14 cellular contexts compared by ENCODE assay signal in genomic region chr5:116815081-116815480, GRCh38.
DNase-seq lines count a peak whose midpoint lies in the region; ATAC-seq, FAIRE-seq and TF ChIP-seq lines count a peak whose summit lies in the region.
"Had no signal": no experiment of that assay in that cellular context is flagged by ENCODE, and none has a peak within 500 bp of the region (broad histone marks: within the 10 kb centered on the region; RNA-seq: fewer than 3 reads in every experiment).

No MANE protein-coding gene starts in this region.

- no peaks in the 10 kb centered on the region for H3K79me2 ChIP-seq in neural progenitor cell (ENCODE audit: low read depth)

- WGBS in endodermal cell (ENCODE audit: insufficient coverage in 1 of 2, insufficient read length in 1 of 2), 2 experiments, result 68% methylated on average over 3 of the region's 3 CpGs; no CpG with 5 or more reads in 1 of the 2 experiments
- 78 to 83% methylated on average over 3 of the region's 3 CpGs for WGBS in esophagus squamous epithelium, 2 donors

- H3K36me3 Mint-ChIP-seq in endodermal cell (ENCODE audit: low read depth), result no peaks in the 10 kb centered on the region
- H3K36me3 Mint-ChIP-seq in neural progenitor cell, result peaks cover 2% of the 10 kb centered on the region
- no peaks in the 10 kb centered on the region for H3K36me3 Mint-ChIP-seq in activated naive CD4-positive, alpha-beta T cell treated with anti-CD3 and anti-CD28 coated beads, Interleukin-2, amount 50 U/mL, for 72 hours

- H3K4me1 Mint-ChIP-seq in endodermal cell (peaks cover 36% of the 10 kb centered on the region), neural progenitor cell (peaks cover 38% of the 10 kb centered on the region)

- peak overlapping the region; percentile 36 for H3K27ac Mint-ChIP-seq in endodermal cell
- peak overlapping the region; percentile 81 for H3K27ac Mint-ChIP-seq in neural progenitor cell
- H3K27ac Mint-ChIP-seq in activated naive CD4-positive, alpha-beta T cell treated with anti-CD3 and anti-CD28 coated beads, Interleukin-2, amount 50 U/mL, for 72 hours, result no peak overlapping the region

- H3K36me3 ChIP-seq in HUES48 (ENCODE audit: control insufficient read depth, insufficient read depth, low read length) (no peaks in the 10 kb centered on the region), endodermal cell (ENCODE audit: control insufficient read depth, insufficient read depth, low read length) (no peaks in the 10 kb centered on the region), neural progenitor cell (no peaks in the 10 kb centered on the region), esophagus squamous epithelium (no peaks in the 10 kb centered on the region), right atrium auricular region (no peaks in the 10 kb centered on the region)

- H3K9me3 Mint-ChIP-seq in endodermal cell, result peaks cover 3% of the 10 kb centered on the region
- H3K9me3 Mint-ChIP-seq in neural progenitor cell, result peaks cover 5% of the 10 kb centered on the region
- peaks cover 6 to 7% of the 10 kb centered on the region in 2 donors for H3K9me3 Mint-ChIP-seq in activated naive CD4-positive, alpha-beta T cell treated with anti-CD3 and anti-CD28 coated beads, Interleukin-2, amount 50 U/mL, for 72 hours

- DNase-seq in D721Med (ENCODE audit: insufficient read length, low spot score) (no peak), endodermal cell (no peak), neural progenitor cell (ENCODE audit: low spot score) (no peak), esophagus squamous epithelium (lab: John Stamatoyannopoulos, UW) (no peak), right atrium auricular region (ENCODE audit: low spot score) (no peak)
- DNase-seq in activated naive CD4-positive, alpha-beta T cell treated with anti-CD3 and anti-CD28 coated beads, Interleukin-2, amount 50 U/mL, for 72 hours (ENCODE audit: low spot score in 2 of 2), result no peak
- DNase-seq: DMS53, KG1, NCI-H526 treated with DMSO at 0.1 percent for 48 hours, SHP77 treated with DMSO at 0.1 percent for 48 hours had no signal

- H3K27me3 Mint-ChIP-seq in endodermal cell (ENCODE audit: insufficient read depth), result no peaks in the 10 kb centered on the region
- H3K27me3 Mint-ChIP-seq in neural progenitor cell (ENCODE audit: insufficient read depth, low read depth), result no peaks in the 10 kb centered on the region

- H3K9ac ChIP-seq in HUES48 (ENCODE audit: low read depth, low read length) (no peak overlapping the region), endodermal cell (ENCODE audit: extremely low read depth, low read length, poor library complexity, severe bottlenecking) (no peak overlapping the region), neural progenitor cell (no peak overlapping the region)

- peak overlapping the region; percentile 40 for H2AFZ ChIP-seq in neural progenitor cell (replicated peaks)

- H3K4me1 ChIP-seq in HUES48 (ENCODE audit: control insufficient read depth, insufficient read depth, low read length) (peaks cover 41% of the 10 kb centered on the region), endodermal cell (ENCODE audit: control insufficient read depth, insufficient read depth, low read length) (peaks cover 10% of the 10 kb centered on the region), neural progenitor cell (peaks cover 41% of the 10 kb centered on the region), esophagus squamous epithelium (no peaks in the 10 kb centered on the region), right atrium auricular region (no peaks in the 10 kb centered on the region)

- peak; percentile 41 for FAIRE-seq in D721Med (lab: Jason Lieb, UNC)
- FAIRE-seq: HepG2 had no signal

- no peak overlapping the region for H3K4me3 Mint-ChIP-seq in endodermal cell
- no peak overlapping the region for H3K4me3 Mint-ChIP-seq in neural progenitor cell

- TF ChIP-seq POLR2A in esophagus squamous epithelium (IDR thresholded peaks at IDR 0.05), result no peak

- peak overlapping the region; percentile 12 for H3K4me2 ChIP-seq in neural progenitor cell

- intact Hi-C loops in esophagus squamous epithelium (cut with DNase I), result no loop called here

- TF ChIP-seq CTCF in D721Med (IDR thresholded peaks at IDR 0.05; ENCODE audit: insufficient read depth, missing control alignments) (no peak), endodermal cell (conservative IDR thresholded peaks at IDR 0.05) (no peak), neural progenitor cell (IDR thresholded peaks at IDR 0.05) (no peak), esophagus squamous epithelium (IDR thresholded peaks at IDR 0.05) (no peak), right atrium auricular region (IDR thresholded peaks at IDR 0.05) (no peak)

- H4K20me1 ChIP-seq in neural progenitor cell (ENCODE audit: low read depth), result no peaks in the 10 kb centered on the region

- ATAC-seq in activated naive CD4-positive, alpha-beta T cell treated with anti-CD3 and anti-CD28 coated beads, Interleukin-2, amount 50 U/mL, for 72 hours, result no peak
- ATAC-seq: HepG2, SK-N-SH treated with all-trans-retinoic acid at 6 μM for 48 hours had no signal

- H3K27me3 ChIP-seq in HUES48 (ENCODE audit: control insufficient read depth, insufficient read depth, low read length) (no peaks in the 10 kb centered on the region), endodermal cell (ENCODE audit: control insufficient read depth, insufficient read depth, low read length, poor library complexity, severe bottlenecking) (no peaks in the 10 kb centered on the region), neural progenitor cell (no peaks in the 10 kb centered on the region), esophagus squamous epithelium (no peaks in the 10 kb centered on the region), right atrium auricular region (no peaks in the 10 kb centered on the region)

- H3K9me3 ChIP-seq in HUES48 (ENCODE audit: control insufficient read depth, insufficient read depth, low read length) (no peaks in the 10 kb centered on the region), endodermal cell (ENCODE audit: control insufficient read depth, low read length) (peaks cover 6% of the 10 kb centered on the region), neural progenitor cell (ENCODE audit: low read depth) (no peaks in the 10 kb centered on the region), esophagus squamous epithelium (no peaks in the 10 kb centered on the region), right atrium auricular region (no peaks in the 10 kb centered on the region)

- H3K27ac ChIP-seq in HUES48 (ENCODE audit: low read depth, low read length) (peak overlapping the region; percentile 81), endodermal cell (ENCODE audit: low read depth, low read length) (peak overlapping the region; percentile 81), neural progenitor cell (no peak overlapping the region), esophagus squamous epithelium (no peak overlapping the region), right atrium auricular region (no peak overlapping the region)
- H3K27ac ChIP-seq: C4-2B had no signal

- peaks cover 47% of the 10 kb centered on the region for H3F3A ChIP-seq in neural progenitor cell (ENCODE audit: low read depth)

- H3K4me3 ChIP-seq in HUES48 (ENCODE audit: low read depth, low read length), result no peak overlapping the region
- H3K4me3 ChIP-seq in endodermal cell (ENCODE audit: low read length), result no peak overlapping the region
- no peak overlapping the region for H3K4me3 ChIP-seq in neural progenitor cell
- no peak overlapping the region for H3K4me3 ChIP-seq in esophagus squamous epithelium
- H3K4me3 ChIP-seq in right atrium auricular region, result no peak overlapping the region

Comparison
In these comparisons a context has a peak if more than half of its experiments do, and no peak if none do; other contexts are left out.
1. H3K27ac ChIP-seq: peak in HUES48 (single experiment) and endodermal cell (single experiment); none in neural progenitor cell (single experiment), esophagus squamous epithelium (0 of 4) and right atrium auricular region (0 of 2).
2. H3K27ac Mint-ChIP-seq: peak in endodermal cell (single experiment) and neural progenitor cell (single experiment); none in activated naive CD4-positive, alpha-beta T cell treated with anti-CD3 and anti-CD28 coated beads, Interleukin-2, amount 50 U/mL, for 72 hours (0 of 2).